21 cellular contexts compared by ENCODE assay signal in the genomic region with DNA sequence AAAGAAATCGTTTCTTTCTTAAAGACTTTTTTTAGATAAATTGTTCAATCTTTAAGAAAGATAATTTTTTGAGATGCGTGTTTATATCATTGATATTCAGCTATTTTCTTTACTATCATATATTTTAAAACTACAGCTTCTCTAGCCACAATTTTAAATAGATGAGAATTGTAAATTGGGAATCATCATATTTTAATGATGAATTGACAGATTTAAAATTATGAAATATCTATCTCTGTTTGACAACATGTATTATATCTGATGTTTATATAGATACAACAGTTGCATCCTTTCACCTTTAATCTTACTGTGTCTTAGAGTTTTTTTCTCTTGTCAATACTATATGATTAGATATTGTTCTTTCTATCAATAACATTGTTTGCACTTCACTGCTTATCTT.
"Had no signal": no experiment of that assay in that cellular context is flagged by ENCODE, and none has a peak within 500 bp of the region (broad histone marks: within the 10 kb centered on the region; RNA-seq: fewer than 3 reads in every experiment).

No MANE protein-coding gene starts in this region.

- DNase-seq: islet precursor cell; left ventricle myocardium inferior; mesendoderm; naive B cell; natural killer cell; nephron progenitor cell; ovary; spleen; stimulated activated CD4-positive, alpha-beta T cell treated with anti-CD3 and anti-CD28 coated beads, Interleukin-4, amount 100 ng/mL, for 24 hours; stimulated activated naive CD4-positive, alpha-beta T cell; tibial artery; trophoblast cell; upper lobe of right lung had no signal

- H3K4me3 ChIP-seq: left ventricle myocardium inferior, lung, ovary, right atrium auricular region, skin epidermis, spleen, suprapubic skin, thoracic aorta, tibial artery, upper lobe of right lung had no signal

- FAIRE-seq: urothelium cell line had no signal

- ATAC-seq: natural killer cell; sciatic nerve; stimulated activated effector memory CD8-positive, alpha-beta T cell treated with anti-CD3 and anti-CD28 coated beads, Interleukin-12 subunit alpha, Interleukin-12 subunit beta, amount 100 ng/mL, for 72 hours; upper lobe of right lung had no signal

- H3K27me3 ChIP-seq: ovary, right atrium auricular region, spleen, suprapubic skin, tibial artery, upper lobe of right lung had no signal

- H3K9me3 ChIP-seq: ovary, right atrium auricular region, suprapubic skin, thoracic aorta, tibial artery had no signal

- H3K36me3 ChIP-seq: left ventricle myocardium inferior, ovary, right atrium auricular region, spleen, suprapubic skin, thoracic aorta, tibial artery, upper lobe of right lung had no signal

- H3K27ac ChIP-seq: left ventricle myocardium inferior, ovary, right atrium auricular region, skin epidermis, spleen, suprapubic skin, thoracic aorta, tibial artery, upper lobe of right lung had no signal
